Comparison of ENCODE assay signal across 11 cellular contexts in genomic region chr2:210912779-210913178, GRCh38.
"Had no signal": no experiment of that assay in that cellular context is flagged by ENCODE, and none has a peak within 500 bp of the region (broad histone marks: within the 10 kb centered on the region; RNA-seq: fewer than 3 reads in every experiment).

No MANE protein-coding gene starts in this region.

- H3K9ac ChIP-seq: GM23248 had no signal

- H3K9me3 Mint-ChIP-seq: GM23338 had no signal

- H3K4me3 Mint-ChIP-seq: GM23338, H9, HFFc6 had no signal

- H2AFZ ChIP-seq: GM23248, GM23338 had no signal

- H3K27ac ChIP-seq: GM23248 had no signal

- H3K36me3 ChIP-seq: HAP-1 had no signal

- H3K4me1 Mint-ChIP-seq: GM23338, H9 had no signal

- ATAC-seq: GM23338, HCT116 had no signal

- H3K9me3 ChIP-seq: HAP-1 had no signal

- H3K4me3 ChIP-seq: GM23248, GM23338, HAP-1 had no signal

- H3K27ac Mint-ChIP-seq: GM23338, HFFc6 had no signal

- H3K4me1 ChIP-seq: HAP-1 had no signal

- FAIRE-seq: H1, H54 had no signal

- H3K4me2 ChIP-seq: GM23338 had no signal

- DNase-seq: GM23248, GOT3, H7, H9, HCEC 1CT, HFFc6 had no signal
